In the genomic region with DNA sequence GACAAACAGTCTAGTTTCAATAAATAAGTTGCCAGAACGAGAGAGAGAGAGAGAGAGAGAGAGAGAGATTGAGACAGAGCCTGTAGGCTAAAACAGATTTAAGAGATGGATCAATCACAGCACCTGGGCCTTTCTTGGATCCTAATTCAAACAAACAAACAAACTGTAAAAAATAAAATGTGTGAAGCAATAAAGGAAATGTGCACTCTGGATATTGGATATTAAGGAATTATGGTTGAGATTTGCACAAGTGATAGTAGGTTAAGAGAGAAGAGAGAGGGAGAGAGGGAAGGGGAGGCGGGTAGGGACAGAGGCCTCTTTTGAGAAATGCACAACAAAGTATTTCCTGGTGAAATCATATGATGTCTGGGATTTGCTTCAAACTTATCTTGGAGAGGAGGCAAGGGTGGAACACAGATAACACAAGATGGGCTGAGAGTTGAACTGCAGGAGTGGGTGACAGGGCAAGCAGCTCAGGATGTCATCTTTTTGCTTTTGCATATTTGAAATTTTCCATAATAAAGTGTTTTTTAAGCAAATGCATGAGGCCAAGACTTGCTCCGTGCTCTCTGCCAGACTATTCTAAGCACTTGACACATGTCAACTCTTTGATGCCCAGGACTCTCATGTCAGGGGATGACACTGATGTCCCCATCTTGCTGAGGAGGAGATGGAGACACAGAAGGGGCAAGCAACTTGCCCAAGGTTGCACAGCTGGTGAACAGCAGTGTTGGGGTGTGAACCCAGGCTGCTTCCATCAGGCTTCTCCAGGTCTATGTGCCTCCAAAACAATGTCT, we compare ENCODE assay signal across 23 cellular contexts. TPM values are rescaled to one million over a fixed set of nuclear protein-coding genes. Genes with fewer than 3 reads are reported as not detected.
DNase-seq lines count a peak whose midpoint lies in the region; ATAC-seq, FAIRE-seq and TF ChIP-seq lines count a peak whose summit lies in the region.
"Had no signal": no experiment of that assay in that cellular context is flagged by ENCODE, and none has a peak within 500 bp of the region (broad histone marks: within the 10 kb centered on the region; RNA-seq: fewer than 3 reads in every experiment).

No MANE protein-coding gene starts in this region.

- intact Hi-C loops in ascending aorta (cut with DNase I) (no loop called here), uterus (cut with DNase I; ENCODE audit: low total_unique reads) (no loop called here)

- H3K27ac ChIP-seq in ascending aorta (peak overlapping the region; percentile 63 to 100), uterus (peak overlapping the region; percentile 46 to 58), small intestine (ENCODE audit: low read depth in 1 of 2, low read length in 1 of 2) (peak overlapping the region in 1 of 2 donors; percentile 15)
- H3K27ac ChIP-seq: epithelial cell of prostate, transverse colon had no signal

- no peaks in the 10 kb centered on the region for H3K9me3 Mint-ChIP-seq in activated naive CD4-positive, alpha-beta T cell treated with anti-CD3 and anti-CD28 coated beads, Interleukin-2, amount 50 U/mL, for 72 hours
- no peaks in the 10 kb centered on the region for H3K9me3 Mint-ChIP-seq in mesothelial cell of epicardium
- H3K9me3 Mint-ChIP-seq: activated T-helper 17 cell treated with anti-CD3 and anti-CD28 coated beads, Interleukin-2, amount 50 U/mL, for 72 hours; CD4-positive, CD25-positive, alpha-beta regulatory T cell; HFFc6 had no signal

- TF ChIP-seq CTCF in ascending aorta (IDR thresholded peaks at IDR 0.05) (no peak), mesothelial cell of epicardium (IDR thresholded peaks at IDR 0.05; ENCODE audit: unreplicated experiment) (no peak), uterus (IDR thresholded peaks at IDR 0.05) (no peak)

- no peak for DNase-seq in activated naive CD4-positive, alpha-beta T cell treated with anti-CD3 and anti-CD28 coated beads, Interleukin-2, amount 50 U/mL, for 72 hours (ENCODE audit: low spot score in 2 of 2)
- no peak for DNase-seq in activated naive CD4-positive, alpha-beta T cell treated with anti-CD3 and anti-CD28 coated beads, Interleukin-2, amount 50 U/mL, for 16 hours
- DNase-seq in ascending aorta (ENCODE audit: low spot score in 2 of 2) (no peak), mesothelial cell of epicardium (ENCODE audit: low spot score in 2 of 2, unreplicated experiment in 2 of 2) (no peak), uterus (no peak), activated gamma-delta T cell (lab: John Stamatoyannopoulos, UW) (no peak), small intestine (no peak)
- DNase-seq: CD4-positive, CD25-positive, alpha-beta regulatory T cell; DMS79 treated with DMSO at 0.1 percent for 48 hours; HFFc6; NCI-H1092; NCI-H2107; stimulated activated CD4-positive, alpha-beta T cell treated with anti-CD3 and anti-CD28 coated beads, Interleukin-4, amount 100 ng/mL, for 24 hours; stimulated activated CD8-positive, alpha-beta memory T cell treated with anti-CD3 and anti-CD28 coated beads, Interleukin-4, amount 100 ng/mL, for 48 hours; transverse colon had no signal

- H3K27me3 ChIP-seq in ascending aorta (no peaks in the 10 kb centered on the region), uterus (no peaks in the 10 kb centered on the region), small intestine (ENCODE audit: control insufficient read depth in 2 of 2, insufficient read depth in 2 of 2, low read length in 2 of 2) (no peaks in the 10 kb centered on the region)
- H3K27me3 ChIP-seq: heart left ventricle, transverse colon had no signal

- peaks cover 7 to 31% of the 10 kb centered on the region in 2 donors for H3K4me1 ChIP-seq in ascending aorta
- no peaks in the 10 kb centered on the region for H3K4me1 ChIP-seq in uterus
- H3K4me1 ChIP-seq in small intestine (ENCODE audit: control insufficient read depth in 2 of 2, insufficient read depth in 1 of 2, low read depth in 1 of 2, low read length in 1 of 2): no peaks in the 10 kb centered on the region

- H3K4me3 ChIP-seq in ascending aorta: no peak overlapping the region
- no peak overlapping the region for H3K4me3 ChIP-seq in uterus
- no peak overlapping the region for H3K4me3 ChIP-seq in small intestine (ENCODE audit: low read depth in 1 of 2, low read length in 2 of 2)
- H3K4me3 ChIP-seq: heart left ventricle, transverse colon had no signal

- no peak for TF ChIP-seq POLR2A in uterus (IDR thresholded peaks at IDR 0.05)

- no peak for ATAC-seq in activated naive CD4-positive, alpha-beta T cell treated with anti-CD3 and anti-CD28 coated beads, Interleukin-2, amount 50 U/mL, for 72 hours
- ATAC-seq in GM19023 (IDR thresholded peaks at IDR 0.05; ENCODE audit: unreplicated experiment): no peak
- ATAC-seq: activated CD4-positive, CD25-positive, alpha-beta regulatory T cell treated with anti-CD3 and anti-CD28 coated beads, Interleukin-2, amount 50 U/mL, for 24 hours; activated T-helper 17 cell treated with anti-CD3 and anti-CD28 coated beads, Interleukin-2, amount 50 U/mL, for 72 hours; heart left ventricle had no signal

- H3K4me3 Mint-ChIP-seq in mesothelial cell of epicardium: no peak overlapping the region
- H3K4me3 Mint-ChIP-seq: activated T-helper 17 cell treated with anti-CD3 and anti-CD28 coated beads, Interleukin-2, amount 50 U/mL, for 72 hours; CD4-positive, CD25-positive, alpha-beta regulatory T cell; HFFc6 had no signal

- 46 to 76% (median 72%) methylated on average over 3 of the region's 3 CpGs for WGBS in small intestine, 3 donors

- no peaks in the 10 kb centered on the region for H3K27me3 Mint-ChIP-seq in mesothelial cell of epicardium (ENCODE audit: low read depth)
- H3K27me3 Mint-ChIP-seq: activated T-helper 17 cell treated with anti-CD3 and anti-CD28 coated beads, Interleukin-2, amount 50 U/mL, for 72 hours had no signal

- H3K4me1 Mint-ChIP-seq in mesothelial cell of epicardium: peaks cover 6% of the 10 kb centered on the region

- no peaks in the 10 kb centered on the region for H3K36me3 Mint-ChIP-seq in activated naive CD4-positive, alpha-beta T cell treated with anti-CD3 and anti-CD28 coated beads, Interleukin-2, amount 50 U/mL, for 72 hours
- H3K36me3 Mint-ChIP-seq in mesothelial cell of epicardium: no peaks in the 10 kb centered on the region
- H3K36me3 Mint-ChIP-seq: CD4-positive, CD25-positive, alpha-beta regulatory T cell had no signal

- H3K36me3 ChIP-seq in ascending aorta: no peaks in the 10 kb centered on the region
- no peaks in the 10 kb centered on the region for H3K36me3 ChIP-seq in uterus
- no peaks in the 10 kb centered on the region for H3K36me3 ChIP-seq in small intestine (ENCODE audit: control insufficient read depth in 2 of 2, insufficient read depth in 2 of 2, low read length in 2 of 2)
- H3K36me3 ChIP-seq: heart left ventricle, transverse colon had no signal

- H3K27ac Mint-ChIP-seq in activated naive CD4-positive, alpha-beta T cell treated with anti-CD3 and anti-CD28 coated beads, Interleukin-2, amount 50 U/mL, for 72 hours: peak overlapping the region; percentile 43 to 69
- H3K27ac Mint-ChIP-seq in mesothelial cell of epicardium: peak overlapping the region; percentile 73
- H3K27ac Mint-ChIP-seq: activated T-helper 17 cell treated with anti-CD3 and anti-CD28 coated beads, Interleukin-2, amount 50 U/mL, for 72 hours; HFFc6 had no signal

- no peaks in the 10 kb centered on the region for H3K9me3 ChIP-seq in ascending aorta
- H3K9me3 ChIP-seq in uterus: no peaks in the 10 kb centered on the region
- no peaks in the 10 kb centered on the region for H3K9me3 ChIP-seq in small intestine (ENCODE audit: control insufficient read depth, low read depth)
- H3K9me3 ChIP-seq: heart left ventricle, transverse colon had no signal

- FAIRE-seq in small intestine (lab: Jason Lieb, UNC): no peak
- FAIRE-seq: islet of Langerhans had no signal

RNA-seq across cellular contexts. Expression of a gene that starts 9.2 kb away (rescaled TPM):
- total RNA-seq in activated naive CD4-positive, alpha-beta T cell treated with anti-CD3 and anti-CD28 coated beads, Interleukin-2, amount 50 U/mL, for 72 hours: 10 to 100 TPM; 14.6 to 26.9 TPM
- total RNA-seq in ascending aorta (1,349 TPM), mesothelial cell of epicardium (94.3 to 96.8 TPM (median 95.2 TPM) in 3 replicates), uterus (100 to 1,000 TPM in 3 of 4 donors, 10 to 100 TPM in 1; 88.9 to 395 (median 303) TPM)
- 10 to 100 TPM in 1 of 3 donors, 1 to 10 TPM in 2; 1.3 to 34.8 (median 3.0) TPM for polyA plus RNA-seq in small intestine
- total RNA-seq: A172 had no signal

RNA-seq across cellular contexts. Expression of a gene that starts 12.7 kb away (rescaled TPM):
- 10 to 100 TPM; 35.7 to 37.2 TPM for total RNA-seq in activated naive CD4-positive, alpha-beta T cell treated with anti-CD3 and anti-CD28 coated beads, Interleukin-2, amount 50 U/mL, for 72 hours
- 58.8 TPM for total RNA-seq in ascending aorta
- 27.1 to 29.8 TPM (median 29.0 TPM) in 3 replicates for total RNA-seq in mesothelial cell of epicardium
- total RNA-seq in uterus: 10 to 100 TPM; 10.6 to 33.6 (median 23.6) TPM
- polyA plus RNA-seq in small intestine: 10 to 100 TPM; 13.8 to 21.9 (median 15.2) TPM

RNA-seq across cellular contexts. Expression of a gene that starts 28.4 kb away (rescaled TPM):
- 100 to 1,000 TPM; 129 to 212 TPM for total RNA-seq in activated naive CD4-positive, alpha-beta T cell treated with anti-CD3 and anti-CD28 coated beads, Interleukin-2, amount 50 U/mL, for 72 hours
- total RNA-seq in ascending aorta (97.0 TPM), mesothelial cell of epicardium (117 to 126 TPM (median 125 TPM) in 3 replicates), uterus (10 to 100 TPM; 12.9 to 73.3 (median 33.7) TPM)
- polyA plus RNA-seq in small intestine: 10 to 100 TPM; 13.6 to 82.4 (median 27.3) TPM

RNA-seq across cellular contexts. Expression of a gene that starts 29.6 kb away (rescaled TPM):
- 1 to 10 TPM in 1 of 2 donors, under 1 TPM in 1; 0.64 to 1.0 TPM for total RNA-seq in activated naive CD4-positive, alpha-beta T cell treated with anti-CD3 and anti-CD28 coated beads, Interleukin-2, amount 50 U/mL, for 72 hours
- total RNA-seq in ascending aorta: not detected
- 0.99 to 1.7 TPM (median 1.2 TPM) in 3 replicates for total RNA-seq in mesothelial cell of epicardium
- total RNA-seq in uterus: 1 to 10 TPM in 1 of 4 donors, under 1 TPM in 1, not detected in 2; 0.76 to 1.4 TPM
- polyA plus RNA-seq in small intestine: 1 to 10 TPM in 2 of 3 donors, under 1 TPM in 1; 1.00 to 5.7 (median 2.2) TPM
- total RNA-seq: A172 had no signal
- polyA plus RNA-seq: CD4-positive, CD25-positive, alpha-beta regulatory T cell had no signal

RNA-seq across cellular contexts. Expression of a gene that starts 46.1 kb away (rescaled TPM):
- total RNA-seq in activated naive CD4-positive, alpha-beta T cell treated with anti-CD3 and anti-CD28 coated beads, Interleukin-2, amount 50 U/mL, for 72 hours: not detected
- total RNA-seq in ascending aorta (not detected), mesothelial cell of epicardium (11.4 to 14.3 TPM (median 12.5 TPM) in 3 replicates), uterus (not detected)
- polyA plus RNA-seq in small intestine: 10 to 100 TPM in 1 of 3 donors, under 1 TPM in 1, not detected in 1; 0.36 to 13.5 TPM
- total RNA-seq: A172; activated T-helper 17 cell treated with anti-CD3 and anti-CD28 coated beads, Interleukin-2, amount 50 U/mL, for 72 hours; CD4-positive, CD25-positive, alpha-beta regulatory T cell; RPMI7951; transverse colon had no signal
- polyA plus RNA-seq: CD4-positive, CD25-positive, alpha-beta regulatory T cell had no signal
